9 cellular contexts compared by ENCODE assay signal in genomic region chr12:102879144-102879763, GRCh38. TPM values are rescaled to one million over a fixed set of nuclear protein-coding genes. Genes with fewer than 3 reads are reported as not detected.
DNase-seq lines count a peak whose midpoint lies in the region; ATAC-seq and TF ChIP-seq lines count a peak whose summit lies in the region.
"Had no signal": no experiment of that assay in that cellular context is flagged by ENCODE, and none has a peak within 500 bp of the region (broad histone marks: within the 10 kb centered on the region; RNA-seq: fewer than 3 reads in every experiment).

No MANE protein-coding gene starts in this region.

- peak; percentile 8 for DNase-seq in activated CD4-positive, alpha-beta T cell treated with anti-CD3 and anti-CD28 coated beads, Interleukin-2, amount 10 ng/mL, durations not matched to agents 7 days and 5 days
- DNase-seq in activated CD4-positive, alpha-beta T cell treated with anti-CD3 and anti-CD28 coated beads, Interleukin-2, amount 50 U/mL, for 1 hour: no peak
- DNase-seq in HEK293T (ENCODE audit: extremely low spot score) (peak; percentile 52), NCI-H1436 treated with DMSO at 0.1 percent for 48 hours (lab: John Stamatoyannopoulos, UW) (peak; percentile 92), SK-N-MC (ENCODE audit: low read depth, low spot score) (peak; percentile 72), fibroblast of peridontal ligament (ENCODE audit: extremely low read depth) (peak; percentile 52), occipital lobe (lab: John Stamatoyannopoulos, UW) (peak; percentile 59)

- no peaks in the 10 kb centered on the region for H3K36me3 ChIP-seq in SK-N-MC (ENCODE audit: insufficient read depth, low read length)
- H3K36me3 ChIP-seq: BLaER1 treated with 17β-estradiol and CSF1 and Interleukin-3, amounts not matched to agents 10 nM and 100 nM had no signal

- H3K27me3 Mint-ChIP-seq in activated CD4-positive, alpha-beta T cell treated with anti-CD3 and anti-CD28 coated beads, Interleukin-2, amount 10 ng/mL, durations not matched to agents 7 days and 5 days: no peaks in the 10 kb centered on the region

- no peak overlapping the region for H3K27ac ChIP-seq in SK-N-MC
- H3K27ac ChIP-seq: BLaER1 treated with 17β-estradiol and CSF1 and Interleukin-3, amounts not matched to agents 10 nM and 100 nM had no signal

- no peaks in the 10 kb centered on the region for H3K9me3 Mint-ChIP-seq in activated CD4-positive, alpha-beta T cell treated with anti-CD3 and anti-CD28 coated beads, Interleukin-2, amount 10 ng/mL, durations not matched to agents 7 days and 5 days

- no peaks in the 10 kb centered on the region for H3K4me1 Mint-ChIP-seq in activated CD4-positive, alpha-beta T cell treated with anti-CD3 and anti-CD28 coated beads, Interleukin-2, amount 10 ng/mL, durations not matched to agents 7 days and 5 days

- no peak overlapping the region for H3K27ac Mint-ChIP-seq in activated CD4-positive, alpha-beta T cell treated with anti-CD3 and anti-CD28 coated beads, Interleukin-2, amount 10 ng/mL, durations not matched to agents 7 days and 5 days

- POLR2A ChIA-PET in activated CD4-positive, alpha-beta T cell treated with anti-CD3 and anti-CD28 coated beads, Interleukin-2, amount 10 ng/mL, durations not matched to agents 7 days and 5 days (lab: Charles Lee): no interaction called here
- POLR2A ChIA-PET in HEK293T (lab: Yijun Ruan, JAX): no interaction called here

- H3K9me3 ChIP-seq in SK-N-MC (ENCODE audit: low read depth, low read length): no peaks in the 10 kb centered on the region
- H3K9me3 ChIP-seq: BLaER1 treated with 17β-estradiol and CSF1 and Interleukin-3, amounts not matched to agents 10 nM and 100 nM had no signal

- CTCF ChIA-PET in activated CD4-positive, alpha-beta T cell treated with anti-CD3 and anti-CD28 coated beads, Interleukin-2, amount 10 ng/mL, durations not matched to agents 7 days and 5 days (lab: Charles Lee): no interaction called here
- CTCF ChIA-PET in HEK293T (lab: Yijun Ruan, JAX): interaction anchor here (0.6 to 1.7 kb wide), 5 partner anchors 14 to 1042 kb away, joined by 3 to 5 read pairs (median 4); no protein-coding TSS in a partner anchor

- 0 out of 2 replicates have a peak overlapping the region, but pooled peaks have one; percentile 40 for H3K4me3 ChIP-seq in SK-N-MC
- H3K4me3 ChIP-seq: BLaER1 treated with 17β-estradiol and CSF1 and Interleukin-3, amounts not matched to agents 10 nM and 100 nM had no signal

- ATAC-seq in HG03139 (IDR thresholded peaks at IDR 0.05; ENCODE audit: unreplicated experiment): no peak

- H3K4me3 Mint-ChIP-seq in activated CD4-positive, alpha-beta T cell treated with anti-CD3 and anti-CD28 coated beads, Interleukin-2, amount 10 ng/mL, durations not matched to agents 7 days and 5 days: no peak overlapping the region

- no peaks in the 10 kb centered on the region for H3K36me3 Mint-ChIP-seq in activated CD4-positive, alpha-beta T cell treated with anti-CD3 and anti-CD28 coated beads, Interleukin-2, amount 10 ng/mL, durations not matched to agents 7 days and 5 days (ENCODE audit: low read depth)

- H3K9ac ChIP-seq in SK-N-MC (ENCODE audit: insufficient read length): no peak overlapping the region
- H3K9ac ChIP-seq: BLaER1 treated with 17β-estradiol and CSF1 and Interleukin-3, amounts not matched to agents 10 nM and 100 nM had no signal

TF ChIP-seq in HEK293T, 16 proteins besides CTCF, POLR2A, EP300 and RAD21:
- no peak for TF ChIP-seq ARNT (IDR thresholded peaks at IDR 0.05)
- peak; percentile 94 for TF ChIP-seq PKNOX1 (IDR thresholded peaks at IDR 0.05)

RNA-seq across cellular contexts. Expression of gene PAH, which starts 37.8 kb away (rescaled TPM):
- total RNA-seq in activated CD4-positive, alpha-beta T cell treated with anti-CD3 and anti-CD28 coated beads, Interleukin-2, amount 10 ng/mL, durations not matched to agents 7 days and 5 days: not detected
- total RNA-seq in occipital lobe: 0.16 TPM
